Comparison of ENCODE assay signal across 14 cellular contexts in the genomic region with DNA sequence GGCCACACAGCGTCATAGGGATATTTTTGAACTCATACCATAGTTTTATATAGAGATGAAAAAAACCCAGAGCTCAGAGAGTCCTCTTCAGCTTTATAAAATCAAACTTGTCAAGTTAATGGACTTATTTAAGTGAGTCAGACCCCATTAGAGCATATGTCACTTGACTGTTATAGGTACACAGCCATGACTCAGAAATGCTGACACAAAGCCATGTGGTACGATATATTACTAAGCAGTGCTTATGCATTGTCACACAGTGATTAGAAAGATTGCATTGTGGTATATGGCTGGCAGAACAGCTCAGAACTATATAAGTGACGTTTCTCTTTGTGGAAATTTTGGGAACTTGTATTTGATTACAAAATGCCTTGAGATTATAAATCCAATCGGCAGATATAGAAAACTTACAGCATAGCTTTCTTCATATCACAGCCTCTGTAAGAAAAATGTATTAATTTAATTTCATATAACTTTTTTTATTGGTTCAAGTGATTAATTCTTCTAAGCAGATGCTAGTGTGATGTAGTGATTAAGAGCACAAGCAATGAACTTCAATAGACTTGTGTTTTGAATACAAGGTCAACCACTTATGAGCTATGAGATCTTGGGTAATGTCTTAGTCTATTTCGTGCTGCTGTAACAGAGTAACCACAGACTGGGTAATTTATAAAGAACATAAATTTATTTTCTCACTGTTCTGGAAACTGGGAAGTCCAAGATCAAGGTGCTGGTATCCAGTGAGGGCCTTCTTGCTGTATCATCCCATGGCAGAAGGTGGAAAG. TPM values are rescaled to one million over a fixed set of nuclear protein-coding genes. Genes with fewer than 3 reads are reported as not detected.
DNase-seq lines count a peak whose midpoint lies in the region; ATAC-seq and TF ChIP-seq lines count a peak whose summit lies in the region.
"Had no signal": no experiment of that assay in that cellular context is flagged by ENCODE, and none has a peak within 500 bp of the region (broad histone marks: within the 10 kb centered on the region; RNA-seq: fewer than 3 reads in every experiment).

No MANE protein-coding gene starts in this region.

- no peaks in the 10 kb centered on the region for H3K4me1 Mint-ChIP-seq in stimulated activated naive CD8-positive, alpha-beta T cell treated with anti-CD3 and anti-CD28 coated beads, Interleukin-15, amount 100 ng/mL, for 72 hours
- H3K4me1 Mint-ChIP-seq in progenitor cell of endocrine pancreas (ENCODE audit: low read depth) = no peaks in the 10 kb centered on the region

- no peaks in the 10 kb centered on the region for H3K36me3 Mint-ChIP-seq in progenitor cell of endocrine pancreas (ENCODE audit: insufficient read depth)

- peaks cover 0 to 7% of the 10 kb centered on the region in 2 donors for H3K9me3 Mint-ChIP-seq in stimulated activated naive CD8-positive, alpha-beta T cell treated with anti-CD3 and anti-CD28 coated beads, Interleukin-15, amount 100 ng/mL, for 72 hours
- H3K9me3 Mint-ChIP-seq in progenitor cell of endocrine pancreas (ENCODE audit: low read depth) = peaks cover under 1% of the 10 kb centered on the region

- POLR2A ChIA-PET in GM10248 (lab: Yijun Ruan, JAX) = no interaction called here

- TF ChIP-seq CTCF in epithelial cell of esophagus (IDR thresholded peaks at IDR 0.05; ENCODE audit: insufficient read depth, low read depth, low read length, missing control alignments) (no peak), progenitor cell of endocrine pancreas (IDR thresholded peaks at IDR 0.05; ENCODE audit: unreplicated experiment) (no peak), GM10248 (IDR thresholded peaks at IDR 0.05; ENCODE audit: control extremely low read depth, extremely low read depth, low read depth, missing control alignments) (no peak)

- H3K27ac Mint-ChIP-seq in stimulated activated naive CD8-positive, alpha-beta T cell treated with anti-CD3 and anti-CD28 coated beads, Interleukin-15, amount 100 ng/mL, for 72 hours = no peak overlapping the region
- no peak overlapping the region for H3K27ac Mint-ChIP-seq in progenitor cell of endocrine pancreas
- H3K27ac Mint-ChIP-seq: CD4-positive, alpha-beta T cell had no signal

- H3K4me3 ChIP-seq in epithelial cell of esophagus (ENCODE audit: low read length) = no peak overlapping the region
- H3K4me3 ChIP-seq: transverse colon had no signal

- DNase-seq in stimulated activated naive CD8-positive, alpha-beta T cell treated with anti-CD3 and anti-CD28 coated beads, Interleukin-15, Interleukin-2, amounts not matched to agents 100 U/mL and 50 U/mL, for 24 hours = no peak
- DNase-seq in stimulated activated naive CD8-positive, alpha-beta T cell treated with anti-CD3 and anti-CD28 coated beads, Interleukin-15, amount 100 ng/mL, for 72 hours = no peak
- DNase-seq in NOMO-1 treated with DMSO at 0.1 percent for 48 hours (lab: John Stamatoyannopoulos, UW; ENCODE audit: unreplicated experiment) (peak; percentile 79), epithelial cell of esophagus (ENCODE audit: low read depth) (peak; percentile 95), superior temporal gyrus (ENCODE audit: extremely low spot score) (peak; percentile 46), progenitor cell of endocrine pancreas (ENCODE audit: low spot score, unreplicated experiment) (no peak), GM10248 (ENCODE audit: extremely low spot score) (no peak)
- no peak for DNase-seq in effector CD8-positive, alpha-beta T cell (lab: John Stamatoyannopoulos, UW)
- DNase-seq: activated effector memory CD4-positive, alpha-beta T cell treated with Interleukin-2 at 50 U/mL for 16 hours; CD4-positive, alpha-beta T cell; Karpas-422; kidney glomerular epithelial cell; NCI-H526 treated with DMSO at 0.1 percent for 48 hours; transverse colon had no signal

- CTCF ChIA-PET in GM10248 (lab: Yijun Ruan, JAX) = interaction anchor here (0.7 to 1.2 kb wide), 3 partner anchors 24 to 129 kb away, joined by 3 to 4 read pairs (median 4); no protein-coding TSS in a partner anchor

- H3K27me3 Mint-ChIP-seq in stimulated activated naive CD8-positive, alpha-beta T cell treated with anti-CD3 and anti-CD28 coated beads, Interleukin-15, amount 100 ng/mL, for 72 hours = peaks cover 19% of the 10 kb centered on the region
- H3K27me3 Mint-ChIP-seq in progenitor cell of endocrine pancreas = peaks cover 21% of the 10 kb centered on the region

- H3K4me3 Mint-ChIP-seq in stimulated activated naive CD8-positive, alpha-beta T cell treated with anti-CD3 and anti-CD28 coated beads, Interleukin-15, amount 100 ng/mL, for 72 hours = no peak overlapping the region
- no peak overlapping the region for H3K4me3 Mint-ChIP-seq in progenitor cell of endocrine pancreas (ENCODE audit: low read depth)
- H3K4me3 Mint-ChIP-seq: CD4-positive, alpha-beta T cell had no signal

- peak; percentile 72 for ATAC-seq in stimulated activated naive CD8-positive, alpha-beta T cell treated with anti-CD3 and anti-CD28 coated beads, Interleukin-15, Interleukin-2, amounts not matched to agents 100 U/mL and 50 U/mL, for 24 hours
- no peak for ATAC-seq in stimulated activated naive CD8-positive, alpha-beta T cell treated with anti-CD3 and anti-CD28 coated beads, Interleukin-15, amount 100 ng/mL, for 72 hours

RNA-seq across cellular contexts. Expression of gene GINS3, which starts 25.8 kb away (rescaled TPM):
- total RNA-seq in progenitor cell of endocrine pancreas = 9.5 and 9.9 TPM in 2 replicates

Comparison
In these comparisons a context has a peak if more than half of its experiments do, and no peak if none do; other contexts are left out.
1. DNase-seq: peak in NOMO-1 treated with DMSO at 0.1 percent for 48 hours (single experiment), epithelial cell of esophagus (single experiment) and superior temporal gyrus (single experiment); none in stimulated activated naive CD8-positive, alpha-beta T cell treated with anti-CD3 and anti-CD28 coated beads, Interleukin-15, Interleukin-2, amounts not matched to agents 100 U/mL and 50 U/mL, for 24 hours (single experiment), stimulated activated naive CD8-positive, alpha-beta T cell treated with anti-CD3 and anti-CD28 coated beads, Interleukin-15, amount 100 ng/mL, for 72 hours (0 of 2), progenitor cell of endocrine pancreas (single experiment), GM10248 (single experiment) and effector CD8-positive, alpha-beta T cell (single experiment).